ENCODE assay signal across 8 cellular contexts in the genomic region with DNA sequence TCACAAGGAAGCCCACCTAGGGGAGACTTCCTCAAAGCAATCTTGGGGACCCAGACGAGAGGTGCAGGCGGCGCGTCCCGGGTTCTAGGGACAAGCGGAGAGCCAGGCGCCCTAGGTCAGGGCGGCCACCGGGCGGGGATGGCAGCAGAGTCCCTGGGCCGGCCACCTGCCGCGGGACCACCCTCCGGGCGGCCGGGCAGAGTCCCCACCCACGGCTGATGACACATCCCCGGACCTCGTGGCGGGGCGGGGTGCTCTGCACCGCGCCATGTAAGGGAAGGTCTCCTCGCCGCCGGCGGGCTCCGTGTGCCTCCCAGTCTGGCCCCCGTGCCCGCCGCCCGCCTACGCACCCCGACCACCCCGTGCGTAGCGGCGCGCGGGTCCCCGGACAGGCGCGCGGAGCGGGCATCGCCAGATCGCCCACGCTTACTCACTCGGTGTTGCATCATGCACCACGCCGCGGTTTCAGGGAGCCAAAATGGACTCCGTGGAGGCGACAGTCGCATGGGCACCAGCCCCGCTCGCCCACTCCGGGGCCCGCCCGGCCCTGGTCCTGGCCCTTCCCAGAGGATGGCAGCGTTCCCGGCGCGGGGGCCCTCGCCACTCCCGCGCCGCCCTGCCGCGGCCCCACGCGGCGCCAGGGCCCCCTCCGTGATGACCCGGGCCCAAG. TPM values are rescaled to one million over a fixed set of nuclear protein-coding genes. Genes with fewer than 3 reads are reported as not detected.
DNase-seq lines count a peak whose midpoint lies in the region; ATAC-seq and TF ChIP-seq lines count a peak whose summit lies in the region.

No MANE protein-coding gene starts in this region.

- intact Hi-C loops in MCF 10A (cut with micrococcal nuclease), result loop anchor here (5.0 to 10.0 kb wide), 2 partner anchors 82 to 110 kb away; no protein-coding TSS in a partner anchor

- in situ Hi-C loops in G401 (cut with HindIII; ENCODE audit: low sequenced_read_pairs), result no loop called here

- CTCF ChIA-PET in MCF 10A (lab: Yijun Ruan, JAX), result interaction anchor here (0.6 to 2.5 kb wide), 3 partner anchors 30 to 112 kb away, joined by 3 to 10 read pairs (median 9); no protein-coding TSS in a partner anchor

- TF ChIP-seq CTCF in WERI-Rb-1 (IDR thresholded peaks at IDR 0.05; ENCODE audit: low read depth, low read length), result no peak
- no peak for TF ChIP-seq CTCF in MCF 10A (IDR thresholded peaks at IDR 0.05; ENCODE audit: unreplicated experiment)

- no peaks in the 10 kb centered on the region for H3K27me3 Mint-ChIP-seq in MCF 10A (ENCODE audit: insufficient read depth, unreplicated experiment)

- peaks cover 7% of the 10 kb centered on the region for H3K36me3 Mint-ChIP-seq in MCF 10A (ENCODE audit: insufficient read depth, unreplicated experiment)

- ATAC-seq in GM21526 (IDR thresholded peaks at IDR 0.05; ENCODE audit: low FRiP score, unreplicated experiment), result peak; percentile 39

- no peaks in the 10 kb centered on the region for H3K9me3 ChIP-seq in WERI-Rb-1 (ENCODE audit: severe bottlenecking)

- peaks cover 38% of the 10 kb centered on the region for H3K4me1 Mint-ChIP-seq in MCF 10A (ENCODE audit: insufficient read depth, unreplicated experiment)

- DNase-seq in G401 (ENCODE audit: low spot score) (peak; percentile 49), HuH-7 (ENCODE audit: low spot score) (peak; percentile 30), WERI-Rb-1 (peak; percentile 16), MCF 10A (ENCODE audit: unreplicated experiment) (peak; percentile 57), islet precursor cell (peak; percentile 75), A172 (ENCODE audit: low spot score) (no peak)
- peak; percentile 9 to 41 for DNase-seq in stimulated activated CD4-positive, alpha-beta T cell treated with anti-CD3 and anti-CD28 coated beads, Interleukin-1b, Interleukin-23, amount 100 ng/mL, for 1 hour (ENCODE audit: low read depth in 2 of 2)

- TSS peak; percentile 70 for BruUV-seq in MCF 10A (replicated peaks; lab: Mats Ljungman, UMichigan)

- H3K4me3 Mint-ChIP-seq in MCF 10A (ENCODE audit: unreplicated experiment), result peak overlapping the region; percentile 86

- peak overlapping the region; percentile 84 for H3K27ac ChIP-seq in WERI-Rb-1

- no peaks in the 10 kb centered on the region for H3K27me3 ChIP-seq in WERI-Rb-1 (ENCODE audit: insufficient read depth, low read depth, severe bottlenecking)

- H3K9me3 Mint-ChIP-seq in MCF 10A (ENCODE audit: unreplicated experiment), result no peaks in the 10 kb centered on the region

- peak overlapping the region; percentile 94 for H3K27ac Mint-ChIP-seq in MCF 10A (ENCODE audit: low read depth, unreplicated experiment)

- POLR2A ChIA-PET in MCF 10A (lab: Yijun Ruan, JAX), result interaction anchor here (0.6 to 3.6 kb wide), 12 partner anchors 8 to 955 kb away, joined by 3 to 54 read pairs (median 4); no protein-coding TSS in a partner anchor

- peak overlapping the region; percentile 56 for H3K4me3 ChIP-seq in WERI-Rb-1 (ENCODE audit: low read depth, low read length)

- H3K36me3 ChIP-seq in WERI-Rb-1, result no peaks in the 10 kb centered on the region

RNA-seq across cellular contexts. Expression of gene SLC7A1, which starts 0.6 kb away (rescaled TPM):
- total RNA-seq in G401 (2014; rRNA removed; shearing (Covaris generic)), result 6.2 and 9.8 TPM in 2 replicates
- 154 and 194 TPM in 2 replicates for total RNA-seq in MCF 10A (2022)
- total RNA-seq in A172 (2014; rRNA removed; shearing (Covaris generic)), result 19.3 and 20.2 TPM in 2 replicates
